ENCODE assay signal across 8 cellular contexts in the genomic region with DNA sequence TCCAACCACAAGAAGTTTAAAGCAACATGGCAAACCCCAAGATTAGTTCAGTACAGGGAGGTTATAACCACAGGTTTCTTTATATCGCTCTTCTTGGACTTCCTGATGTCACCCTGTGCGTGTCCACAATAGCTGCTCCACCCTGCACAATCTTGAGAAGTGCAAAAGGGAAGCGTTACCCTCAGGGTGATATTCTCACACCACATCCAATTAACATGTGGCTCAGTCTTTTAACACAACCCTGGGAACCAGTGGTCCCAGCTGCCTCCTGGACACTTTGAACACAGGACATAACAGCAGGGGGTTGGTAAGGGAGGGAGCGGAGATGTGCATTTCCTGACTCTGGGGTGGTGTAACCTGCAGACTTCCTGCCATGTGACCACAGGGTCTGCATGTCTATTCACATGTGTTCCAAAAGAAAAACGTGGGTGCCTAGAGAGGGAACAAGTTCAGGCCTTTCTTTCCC.
A peak's percentile ranks its signal among the peaks of the same experiment; 100 is the strongest.
DNase-seq lines count a peak whose midpoint lies in the region; ATAC-seq and TF ChIP-seq lines count a peak whose summit lies in the region.

No MANE protein-coding gene starts in this region.

- no peak for TF ChIP-seq CTCF in activated CD8-positive, alpha-beta T cell treated with anti-CD3 and anti-CD28 coated beads for 36 hours (IDR thresholded peaks at IDR 0.05)

- POLR2A ChIA-PET in CD4-positive, alpha-beta memory T cell (lab: Charles Lee; ENCODE audit: partially characterized antibody), result interaction anchor here (0.7 to 5.2 kb wide), 5 partner anchors 16 to 1438 kb away, joined by 4 to 37 read pairs (median 4); partner anchors contain the start of gene GSAP
- POLR2A ChIA-PET in activated CD8-positive, alpha-beta T cell treated with anti-CD3 and anti-CD28 coated beads for 36 hours (lab: Charles Lee), result interaction anchor here (0.6 to 1.2 kb wide), 2 partner anchors 12 to 37 kb away, joined by 3 read pairs; no protein-coding TSS in a partner anchor

- peak; percentile 89 for ATAC-seq in GM19468 (IDR thresholded peaks at IDR 0.05; ENCODE audit: extremely low read depth, unreplicated experiment)
- peak; percentile 91 for ATAC-seq in HG03565 (IDR thresholded peaks at IDR 0.05; ENCODE audit: unreplicated experiment)
- peak; percentile 87 for ATAC-seq in activated CD8-positive, alpha-beta T cell treated with anti-CD3 and anti-CD28 coated beads for 36 hours
- ATAC-seq in right cardiac atrium, result peak; percentile 65 to 72
- peak; percentile 90 for ATAC-seq in stimulated activated naive CD8-positive, alpha-beta T cell treated with anti-CD3 and anti-CD28 coated beads, Interleukin-15, Interleukin-2, amounts not matched to agents 100 U/mL and 50 U/mL, for 24 hours

- peak overlapping the region; percentile 78 to 89 (median 84) for H3K4me3 Mint-ChIP-seq in CD4-positive, alpha-beta memory T cell
- peak overlapping the region; percentile 39 for H3K4me3 Mint-ChIP-seq in activated CD8-positive, alpha-beta T cell treated with anti-CD3 and anti-CD28 coated beads for 36 hours

- DNase-seq in CD4-positive, alpha-beta memory T cell, result peak; percentile 72 to 79 (median 76)
- DNase-seq in activated CD8-positive, alpha-beta T cell treated with anti-CD3 and anti-CD28 coated beads for 36 hours, result peak; percentile 72
- DNase-seq in right cardiac atrium, result peak in 1 of 3 donors; percentile 39
- peak; percentile 57 for DNase-seq in stimulated activated naive CD8-positive, alpha-beta T cell treated with anti-CD3 and anti-CD28 coated beads, Interleukin-15, Interleukin-2, amounts not matched to agents 100 U/mL and 50 U/mL, for 24 hours
- DNase-seq in NCI-H345 (lab: John Stamatoyannopoulos, UW), result no peak
- DNase-seq in AG20443 (ENCODE audit: low spot score), result no peak

- no peaks in the 10 kb centered on the region for H3K27me3 ChIP-seq in CD4-positive, alpha-beta memory T cell (ENCODE audit: insufficient read depth, low read length)
- H3K27me3 ChIP-seq in right cardiac atrium (ENCODE audit: control insufficient read depth, insufficient read depth), result no peaks in the 10 kb centered on the region

- peak overlapping the region; percentile 4 for H3K27ac ChIP-seq in CD4-positive, alpha-beta memory T cell (ENCODE audit: low read depth, low read length)
- H3K27ac ChIP-seq in right cardiac atrium (ENCODE audit: low read length), result peak overlapping the region; percentile 3

- peaks cover 68% of the 10 kb centered on the region for H3K4me1 ChIP-seq in CD4-positive, alpha-beta memory T cell (ENCODE audit: insufficient read depth, low read length)
- peaks cover 6% of the 10 kb centered on the region for H3K4me1 ChIP-seq in right cardiac atrium (ENCODE audit: control insufficient read depth, insufficient read depth, low read length)

- H3K36me3 Mint-ChIP-seq in CD4-positive, alpha-beta memory T cell, result no peaks in the 10 kb centered on the region
- no peaks in the 10 kb centered on the region for H3K36me3 Mint-ChIP-seq in activated CD8-positive, alpha-beta T cell treated with anti-CD3 and anti-CD28 coated beads for 36 hours (ENCODE audit: low read depth)

- WGBS in right cardiac atrium, result 58% methylated on average over 5 of the region's 5 CpGs

- H3K9me3 Mint-ChIP-seq in CD4-positive, alpha-beta memory T cell, result no peaks in the 10 kb centered on the region
- H3K9me3 Mint-ChIP-seq in activated CD8-positive, alpha-beta T cell treated with anti-CD3 and anti-CD28 coated beads for 36 hours, result no peaks in the 10 kb centered on the region

- peak overlapping the region; percentile 83 to 97 (median 90) for H3K27ac Mint-ChIP-seq in CD4-positive, alpha-beta memory T cell
- peak overlapping the region; percentile 87 for H3K27ac Mint-ChIP-seq in activated CD8-positive, alpha-beta T cell treated with anti-CD3 and anti-CD28 coated beads for 36 hours

- H3K27me3 Mint-ChIP-seq in CD4-positive, alpha-beta memory T cell, result no peaks in the 10 kb centered on the region
- no peaks in the 10 kb centered on the region for H3K27me3 Mint-ChIP-seq in activated CD8-positive, alpha-beta T cell treated with anti-CD3 and anti-CD28 coated beads for 36 hours

- CTCF ChIA-PET in CD4-positive, alpha-beta memory T cell (lab: Charles Lee; ENCODE audit: partially characterized antibody), result interaction anchor here (0.7 kb wide), 1 partner anchor 19 kb away, joined by 3 read pairs; no protein-coding TSS in a partner anchor
- CTCF ChIA-PET in activated CD8-positive, alpha-beta T cell treated with anti-CD3 and anti-CD28 coated beads for 36 hours (lab: Charles Lee), result interaction anchor here (2.6 kb wide), 1 partner anchor 19 kb away, joined by 9 read pairs; no protein-coding TSS in a partner anchor

- no peaks in the 10 kb centered on the region for H3K36me3 ChIP-seq in CD4-positive, alpha-beta memory T cell (ENCODE audit: insufficient read depth, low read length)

- peaks cover 52 to 70% (median 59%) of the 10 kb centered on the region in 4 donors for H3K4me1 Mint-ChIP-seq in CD4-positive, alpha-beta memory T cell
- peaks cover 58% of the 10 kb centered on the region for H3K4me1 Mint-ChIP-seq in activated CD8-positive, alpha-beta T cell treated with anti-CD3 and anti-CD28 coated beads for 36 hours (ENCODE audit: low read depth)

- H3K9me3 ChIP-seq in CD4-positive, alpha-beta memory T cell (ENCODE audit: control insufficient read depth in 1 of 2, low read length in 2 of 2), result no peaks in the 10 kb centered on the region
- H3K9me3 ChIP-seq in right cardiac atrium (ENCODE audit: control insufficient read depth, low read length), result no peaks in the 10 kb centered on the region

- intact Hi-C loops in CD4-positive, alpha-beta memory T cell (cut with micrococcal nuclease), result loop anchor here (1.0 to 5.0 kb wide), 4 partner anchors 12 to 154 kb away; partner anchors contain the start of gene FGL2
- intact Hi-C loops in activated CD8-positive, alpha-beta T cell treated with anti-CD3 and anti-CD28 coated beads for 36 hours (cut with micrococcal nuclease), result loop anchor here (10.0 kb wide), 1 partner anchor 113 kb away; no protein-coding TSS in a partner anchor
- intact Hi-C loops in right cardiac atrium (cut with DNase I), result no loop called here

- H3K4me3 ChIP-seq in CD4-positive, alpha-beta memory T cell (ENCODE audit: low read length in 2 of 2), result peak overlapping the region in 1 of 2 donors; percentile 36
- H3K4me3 ChIP-seq in right cardiac atrium (ENCODE audit: low read length), result no peak overlapping the region

Comparison
In these comparisons a context has a peak if more than half of its experiments do, and no peak if none do; other contexts are left out.
1. DNase-seq: peak in CD4-positive, alpha-beta memory T cell (5 of 5), activated CD8-positive, alpha-beta T cell treated with anti-CD3 and anti-CD28 coated beads for 36 hours (single experiment) and stimulated activated naive CD8-positive, alpha-beta T cell treated with anti-CD3 and anti-CD28 coated beads, Interleukin-15, Interleukin-2, amounts not matched to agents 100 U/mL and 50 U/mL, for 24 hours (single experiment); none in NCI-H345 (single experiment) and AG20443 (single experiment).
2. intact Hi-C loops: an anchor here in CD4-positive, alpha-beta memory T cell (1.0 to 5.0 kb wide) and activated CD8-positive, alpha-beta T cell treated with anti-CD3 and anti-CD28 coated beads for 36 hours (10.0 kb wide); none called in right cardiac atrium.
3. Peak in every context shown above with its lines, with median percentiles within 50 percentile points of each other: ATAC-seq.